28 cellular contexts compared by ENCODE assay signal in the genomic region with DNA sequence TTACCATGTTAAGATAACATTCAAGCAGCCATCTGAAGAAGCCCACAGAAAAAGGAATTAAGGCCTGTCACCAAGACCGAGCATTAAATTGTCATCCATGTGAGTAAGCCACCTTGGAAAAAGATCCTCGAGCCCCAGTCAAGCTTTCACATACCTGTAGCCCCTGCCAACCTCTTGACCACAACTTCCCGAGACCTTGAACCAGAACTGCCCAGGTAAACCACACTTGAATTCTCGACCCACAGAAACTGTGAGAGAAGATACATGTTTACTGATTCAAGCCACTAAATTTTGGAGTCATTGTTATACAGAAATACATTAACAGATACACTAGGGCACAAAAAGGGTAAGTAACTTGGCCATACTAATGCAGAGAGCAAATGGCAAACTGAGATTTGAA.
"Had no signal": no experiment of that assay in that cellular context is flagged by ENCODE, and none has a peak within 500 bp of the region (broad histone marks: within the 10 kb centered on the region; RNA-seq: fewer than 3 reads in every experiment).

No MANE protein-coding gene starts in this region.

- H3K9me3 ChIP-seq: ovary, psoas muscle, thoracic aorta, thyroid gland, tibial nerve, upper lobe of left lung, vagina had no signal

- H3K27ac ChIP-seq: neural progenitor cell, ovary, parathyroid adenoma, psoas muscle, skin epidermis, spleen, thoracic aorta, thyroid gland, tibial nerve, upper lobe of left lung, vagina had no signal

- H3K9ac ChIP-seq: neural progenitor cell, parathyroid adenoma had no signal

- FAIRE-seq: urothelium cell line had no signal

- H3K4me2 ChIP-seq: neural progenitor cell, smooth muscle cell had no signal

- H3K4me1 ChIP-seq: neural progenitor cell, psoas muscle, spleen, thyroid gland, tibial nerve, upper lobe of left lung, vagina had no signal

- H3K27me3 ChIP-seq: neural progenitor cell, ovary, spleen, thyroid gland, tibial nerve, upper lobe of left lung, vagina had no signal

- H2AFZ ChIP-seq: neural progenitor cell, parathyroid adenoma had no signal

- H3K79me2 ChIP-seq: parathyroid adenoma had no signal

- H3K4me3 ChIP-seq: neural progenitor cell, ovary, psoas muscle, skin epidermis, smooth muscle cell, spleen, thoracic aorta, thyroid gland, tibial nerve, upper lobe of left lung, vagina had no signal

- ATAC-seq: natural killer cell; psoas muscle; right cardiac atrium; sciatic nerve; stimulated activated memory B cell treated with anti-CD40 and anti-IgM and Interleukin-4, amounts not matched to agents 10 μg/mL and 1 μg/mL and 100 μg/mL, for 72 hours; stimulated activated naive CD8-positive, alpha-beta T cell treated with anti-CD3 and anti-CD28 coated beads, Interleukin-15, amount 100 ng/mL, for 72 hours; stimulated activated naive CD8-positive, alpha-beta T cell treated with anti-CD3 and anti-CD28 coated beads, Interleukin-15, Interleukin-2, amounts not matched to agents 100 U/mL and 50 U/mL, for 24 hours had no signal

- H3K36me3 ChIP-seq: ovary, thoracic aorta, thyroid gland, upper lobe of left lung, vagina had no signal

- DNase-seq: natural killer cell; occipital lobe; ovary; posterior cingulate gyrus; psoas muscle; right cardiac atrium; spleen; stimulated activated CD4-positive, alpha-beta T cell treated with anti-CD3 and anti-CD28 coated beads, Interleukin-12 subunit alpha, Interleukin-12 subunit beta, amount 100 ng/mL, for 4 hours; stimulated activated CD4-positive, alpha-beta T cell treated with anti-CD3 and anti-CD28 coated beads, Interleukin-1b, Interleukin-23, amount 100 ng/mL, for 48 hours; stimulated activated CD4-positive, alpha-beta T cell treated with anti-CD3 and anti-CD28 coated beads, Interleukin-4, amount 100 ng/mL, for 1 hour; stimulated activated CD4-positive, alpha-beta T cell treated with anti-CD3 and anti-CD28 coated beads, Interleukin-4, amount 100 ng/mL, for 4 hours; stimulated activated CD8-positive, alpha-beta memory T cell treated with anti-CD3 and anti-CD28 coated beads, Interleukin-4, amount 100 ng/mL, for 48 hours; stimulated activated naive CD4-positive, alpha-beta T cell; stimulated activated naive CD8-positive, alpha-beta T cell treated with anti-CD3 and anti-CD28 coated beads, Interleukin-15, amount 100 ng/mL, for 72 hours; stimulated activated naive CD8-positive, alpha-beta T cell treated with anti-CD3 and anti-CD28 coated beads, Interleukin-15, Interleukin-2, amounts not matched to agents 100 U/mL and 50 U/mL, for 24 hours; thyroid gland; trophoblast cell; upper lobe of left lung had no signal
